In genomic region chr7:45036317-45036716, GRCh38 we compare ENCODE assay signal across 1 cellular context.
TF ChIP-seq lines count a peak whose summit lies in the region.

No MANE protein-coding gene starts in this region.

TF ChIP-seq in WTC11, 78 proteins besides CTCF, POLR2A, EP300 and RAD21:
- TF ChIP-seq NFYB (CRISPR knock-in tag; conservative IDR thresholded peaks at IDR 0.05; ENCODE audit: low read depth) (no peak), ATF6 (CRISPR knock-in tag; IDR thresholded peaks at IDR 0.05) (no peak), E2F4 (CRISPR knock-in tag; IDR thresholded peaks at IDR 0.05; ENCODE audit: borderline replicate concordance, low read depth) (no peak), ELF4 (CRISPR knock-in tag; IDR thresholded peaks at IDR 0.05; ENCODE audit: low read depth) (no peak), ZNF396 (CRISPR knock-in tag; IDR thresholded peaks at IDR 0.05; ENCODE audit: borderline replicate concordance) (no peak), ESRRA (CRISPR knock-in tag; IDR thresholded peaks at IDR 0.05; ENCODE audit: borderline replicate concordance) (no peak), HMGA2 (CRISPR knock-in tag; IDR thresholded peaks at IDR 0.05) (no peak), FOXJ3 (CRISPR knock-in tag; IDR thresholded peaks at IDR 0.05; ENCODE audit: borderline replicate concordance) (no peak), SMAD3 (CRISPR knock-in tag; IDR thresholded peaks at IDR 0.05; ENCODE audit: borderline replicate concordance) (no peak), MYBL2 (CRISPR knock-in tag; IDR thresholded peaks at IDR 0.05) (no peak), ZNF121 (CRISPR knock-in tag; IDR thresholded peaks at IDR 0.05) (no peak), SOX15 (CRISPR knock-in tag; IDR thresholded peaks at IDR 0.05) (no peak), NFATC4 (CRISPR knock-in tag; IDR thresholded peaks at IDR 0.05) (no peak), IRF2 (CRISPR knock-in tag; IDR thresholded peaks at IDR 0.05; ENCODE audit: borderline replicate concordance, low read depth) (no peak)
- TF ChIP-seq, protein P1, sequence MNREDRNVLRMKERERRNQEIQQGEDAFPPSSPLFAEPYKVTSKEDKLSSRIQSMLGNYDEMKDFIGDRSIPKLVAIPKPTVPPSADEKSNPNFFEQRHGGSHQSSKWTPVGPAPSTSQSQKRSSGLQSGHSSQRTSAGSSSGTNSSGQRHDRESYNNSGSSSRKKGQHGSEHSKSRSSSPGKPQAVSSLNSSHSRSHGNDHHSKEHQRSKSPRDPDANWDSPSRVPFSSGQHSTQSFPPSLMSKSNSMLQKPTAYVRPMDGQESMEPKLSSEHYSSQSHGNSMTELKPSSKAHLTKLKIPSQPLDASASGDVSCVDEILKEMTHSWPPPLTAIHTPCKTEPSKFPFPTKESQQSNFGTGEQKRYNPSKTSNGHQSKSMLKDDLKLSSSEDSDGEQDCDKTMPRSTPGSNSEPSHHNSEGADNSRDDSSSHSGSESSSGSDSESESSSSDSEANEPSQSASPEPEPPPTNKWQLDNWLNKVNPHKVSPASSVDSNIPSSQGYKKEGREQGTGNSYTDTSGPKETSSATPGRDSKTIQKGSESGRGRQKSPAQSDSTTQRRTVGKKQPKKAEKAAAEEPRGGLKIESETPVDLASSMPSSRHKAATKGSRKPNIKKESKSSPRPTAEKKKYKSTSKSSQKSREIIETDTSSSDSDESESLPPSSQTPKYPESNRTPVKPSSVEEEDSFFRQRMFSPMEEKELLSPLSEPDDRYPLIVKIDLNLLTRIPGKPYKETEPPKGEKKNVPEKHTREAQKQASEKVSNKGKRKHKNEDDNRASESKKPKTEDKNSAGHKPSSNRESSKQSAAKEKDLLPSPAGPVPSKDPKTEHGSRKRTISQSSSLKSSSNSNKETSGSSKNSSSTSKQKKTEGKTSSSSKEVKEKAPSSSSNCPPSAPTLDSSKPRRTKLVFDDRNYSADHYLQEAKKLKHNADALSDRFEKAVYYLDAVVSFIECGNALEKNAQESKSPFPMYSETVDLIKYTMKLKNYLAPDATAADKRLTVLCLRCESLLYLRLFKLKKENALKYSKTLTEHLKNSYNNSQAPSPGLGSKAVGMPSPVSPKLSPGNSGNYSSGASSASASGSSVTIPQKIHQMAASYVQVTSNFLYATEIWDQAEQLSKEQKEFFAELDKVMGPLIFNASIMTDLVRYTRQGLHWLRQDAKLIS (CRISPR knock-in tag; IDR thresholded peaks at IDR 0.05; ENCODE audit: borderline replicate concordance), result no peak
- TF ChIP-seq, protein P2, sequence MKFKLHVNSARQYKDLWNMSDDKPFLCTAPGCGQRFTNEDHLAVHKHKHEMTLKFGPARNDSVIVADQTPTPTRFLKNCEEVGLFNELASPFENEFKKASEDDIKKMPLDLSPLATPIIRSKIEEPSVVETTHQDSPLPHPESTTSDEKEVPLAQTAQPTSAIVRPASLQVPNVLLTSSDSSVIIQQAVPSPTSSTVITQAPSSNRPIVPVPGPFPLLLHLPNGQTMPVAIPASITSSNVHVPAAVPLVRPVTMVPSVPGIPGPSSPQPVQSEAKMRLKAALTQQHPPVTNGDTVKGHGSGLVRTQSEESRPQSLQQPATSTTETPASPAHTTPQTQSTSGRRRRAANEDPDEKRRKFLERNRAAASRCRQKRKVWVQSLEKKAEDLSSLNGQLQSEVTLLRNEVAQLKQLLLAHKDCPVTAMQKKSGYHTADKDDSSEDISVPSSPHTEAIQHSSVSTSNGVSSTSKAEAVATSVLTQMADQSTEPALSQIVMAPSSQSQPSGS (CRISPR knock-in tag; IDR thresholded peaks at IDR 0.05; ENCODE audit: borderline replicate concordance, low read depth), result no peak
- TF ChIP-seq, protein P3, sequence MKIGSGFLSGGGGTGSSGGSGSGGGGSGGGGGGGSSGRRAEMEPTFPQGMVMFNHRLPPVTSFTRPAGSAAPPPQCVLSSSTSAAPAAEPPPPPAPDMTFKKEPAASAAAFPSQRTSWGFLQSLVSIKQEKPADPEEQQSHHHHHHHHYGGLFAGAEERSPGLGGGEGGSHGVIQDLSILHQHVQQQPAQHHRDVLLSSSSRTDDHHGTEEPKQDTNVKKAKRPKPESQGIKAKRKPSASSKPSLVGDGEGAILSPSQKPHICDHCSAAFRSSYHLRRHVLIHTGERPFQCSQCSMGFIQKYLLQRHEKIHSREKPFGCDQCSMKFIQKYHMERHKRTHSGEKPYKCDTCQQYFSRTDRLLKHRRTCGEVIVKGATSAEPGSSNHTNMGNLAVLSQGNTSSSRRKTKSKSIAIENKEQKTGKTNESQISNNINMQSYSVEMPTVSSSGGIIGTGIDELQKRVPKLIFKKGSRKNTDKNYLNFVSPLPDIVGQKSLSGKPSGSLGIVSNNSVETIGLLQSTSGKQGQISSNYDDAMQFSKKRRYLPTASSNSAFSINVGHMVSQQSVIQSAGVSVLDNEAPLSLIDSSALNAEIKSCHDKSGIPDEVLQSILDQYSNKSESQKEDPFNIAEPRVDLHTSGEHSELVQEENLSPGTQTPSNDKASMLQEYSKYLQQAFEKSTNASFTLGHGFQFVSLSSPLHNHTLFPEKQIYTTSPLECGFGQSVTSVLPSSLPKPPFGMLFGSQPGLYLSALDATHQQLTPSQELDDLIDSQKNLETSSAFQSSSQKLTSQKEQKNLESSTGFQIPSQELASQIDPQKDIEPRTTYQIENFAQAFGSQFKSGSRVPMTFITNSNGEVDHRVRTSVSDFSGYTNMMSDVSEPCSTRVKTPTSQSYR (CRISPR knock-in tag; IDR thresholded peaks at IDR 0.05), result no peak
